ENCODE assay signal across 10 cellular contexts in genomic region chr21:42047821-42048613, GRCh38. TPM values are rescaled to one million over a fixed set of nuclear protein-coding genes. Genes with fewer than 3 reads are reported as not detected.
A peak's percentile ranks its signal among the peaks of the same experiment; 100 is the strongest.
DNase-seq lines count a peak whose midpoint lies in the region; ATAC-seq and TF ChIP-seq lines count a peak whose summit lies in the region.
"Had no signal": no experiment of that assay in that cellular context is flagged by ENCODE, and none has a peak within 500 bp of the region (broad histone marks: within the 10 kb centered on the region; RNA-seq: fewer than 3 reads in every experiment).

No MANE protein-coding gene starts in this region.

- intact Hi-C loops in posterior vena cava (cut with DNase I) (no loop called here), colonic mucosa (cut with DNase I) (no loop called here)

- peak; percentile 25; the same call in 1 of the 2 replicates for TF ChIP-seq CTCF in AG10803 (conservative IDR thresholded peaks at IDR 0.05; ENCODE audit: low read length)
- peak; percentile 19 for TF ChIP-seq CTCF in fibroblast of mammary gland (conservative IDR thresholded peaks at IDR 0.05; ENCODE audit: control insufficient read depth, insufficient read depth, low read depth, low read length)
- TF ChIP-seq CTCF in colonic mucosa (IDR thresholded peaks at IDR 0.05), result no peak

- ATAC-seq in GM19328 (IDR thresholded peaks at IDR 0.05; ENCODE audit: unreplicated experiment), result no peak

- no peaks in the 10 kb centered on the region for H3K9me3 ChIP-seq in colonic mucosa
- H3K9me3 ChIP-seq: Caco-2 had no signal

- H3K27ac ChIP-seq in colonic mucosa, result no peak overlapping the region

- H3K36me3 ChIP-seq in colonic mucosa, result no peaks in the 10 kb centered on the region

- no peaks in the 10 kb centered on the region for H3K4me1 ChIP-seq in colonic mucosa
- H3K4me1 ChIP-seq: Caco-2 had no signal

- DNase-seq in AG10803 (ENCODE audit: low read depth) (peak; percentile 94), RKO (ENCODE audit: low spot score) (peak; percentile 52), fibroblast of mammary gland (ENCODE audit: low read depth) (peak; percentile 98), posterior vena cava (ENCODE audit: low spot score) (peak; percentile 94), COLO668 (lab: John Stamatoyannopoulos, UW; ENCODE audit: unreplicated experiment) (no peak), GF-D8 (lab: John Stamatoyannopoulos, UW) (no peak), colonic mucosa (no peak)
- DNase-seq: Caco-2, NCI-H446 treated with DMSO at 0.1 percent for 48 hours had no signal

- H3K9ac ChIP-seq in colonic mucosa (ENCODE audit: low read depth in 2 of 2, low read length in 2 of 2), result no peak overlapping the region

- H3K4me3 ChIP-seq in AG10803 (ENCODE audit: low read length) (no peak overlapping the region), fibroblast of mammary gland (ENCODE audit: control insufficient read depth, low read depth, low read length) (no peak overlapping the region), colonic mucosa (no peak overlapping the region)

- no peaks in the 10 kb centered on the region for H3K27me3 ChIP-seq in colonic mucosa

RNA-seq across cellular contexts. Expression of gene UMODL1, which starts 23.1 kb away (rescaled TPM):
- total RNA-seq in posterior vena cava (not detected), colonic mucosa (under 1 TPM; 0.35 to 0.37 TPM)

RNA-seq across cellular contexts. Expression of gene ZBTB21, which starts 37.9 kb away (rescaled TPM):
- total RNA-seq in posterior vena cava (10 to 100 TPM; 12.6 to 25.6 TPM), colonic mucosa (10 to 100 TPM; 10.2 to 15.1 TPM)

Comparison
In these comparisons a context has a peak if more than half of its experiments do, and no peak if none do; other contexts are left out.
1. DNase-seq: peak in AG10803 (single experiment), RKO (single experiment), fibroblast of mammary gland (single experiment) and posterior vena cava (single experiment); none in COLO668 (single experiment), GF-D8 (single experiment) and colonic mucosa (single experiment).